11 cellular contexts compared by ENCODE assay signal in genomic region chr12:93020225-93020997, GRCh38.
DNase-seq lines count a peak whose midpoint lies in the region; ATAC-seq and TF ChIP-seq lines count a peak whose summit lies in the region.
"Had no signal": no experiment of that assay in that cellular context is flagged by ENCODE, and none has a peak within 500 bp of the region (broad histone marks: within the 10 kb centered on the region; RNA-seq: fewer than 3 reads in every experiment).

No MANE protein-coding gene starts in this region.

- peak; percentile 50 to 53 for ATAC-seq in right cardiac atrium
- ATAC-seq in GM18505 (IDR thresholded peaks at IDR 0.05; ENCODE audit: unreplicated experiment): no peak
- no peak for ATAC-seq in GM18511 (IDR thresholded peaks at IDR 0.05; ENCODE audit: unreplicated experiment)
- ATAC-seq: SK-N-SH treated with all-trans-retinoic acid at 6 μM for 48 hours had no signal

- peaks cover 6% of the 10 kb centered on the region for H3K4me1 ChIP-seq in right cardiac atrium (ENCODE audit: control insufficient read depth, insufficient read depth, low read length)
- no peaks in the 10 kb centered on the region for H3K4me1 ChIP-seq in right atrium auricular region
- H3K4me1 ChIP-seq in mesodermal cell (ENCODE audit: control insufficient read depth, insufficient read depth, low read length, poor library complexity, severe bottlenecking): peaks cover 20% of the 10 kb centered on the region
- peaks cover 3% of the 10 kb centered on the region; the same call in 1 of the 2 replicates for H3K4me1 ChIP-seq in H9 (ENCODE audit: insufficient read depth, low read length)

- no peak overlapping the region for H3K27ac Mint-ChIP-seq in H9

- no peak overlapping the region for H2AK5ac ChIP-seq in H9 (ENCODE audit: insufficient read length, low read length)

- H3K79me2 ChIP-seq in H9 (ENCODE audit: insufficient read depth, low read length): no peaks in the 10 kb centered on the region

- no peak overlapping the region for H3K27ac ChIP-seq in right cardiac atrium (ENCODE audit: low read length)
- H3K27ac ChIP-seq in right atrium auricular region: no peak overlapping the region
- peak overlapping the region; percentile 52 for H3K27ac ChIP-seq in mesodermal cell (ENCODE audit: low read depth, low read length, severe bottlenecking)
- no peak overlapping the region for H3K27ac ChIP-seq in H9 (ENCODE audit: insufficient read length, low read depth, low read length)
- H3K27ac ChIP-seq: brain microvascular endothelial cell had no signal

- TF ChIP-seq CTCF in right atrium auricular region (IDR thresholded peaks at IDR 0.05) (no peak), H9 (conservative IDR thresholded peaks at IDR 0.05) (no peak)

- H2BK12ac ChIP-seq in H9 (ENCODE audit: insufficient read length, low read depth, low read length): no peak overlapping the region

- no peak overlapping the region for H2BK120ac ChIP-seq in H9 (ENCODE audit: low read depth, low read length, poor library complexity, severe bottlenecking)

- H3K4me3 ChIP-seq in right cardiac atrium (ENCODE audit: low read length) (no peak overlapping the region), right atrium auricular region (no peak overlapping the region), mesodermal cell (ENCODE audit: extremely low read depth, insufficient read depth, low read length, poor library complexity, severe bottlenecking) (no peak overlapping the region)

- TF ChIP-seq POLR2A in GM18505 (IDR thresholded peaks at IDR 0.05; ENCODE audit: borderline replicate concordance, extremely low read depth, insufficient read depth, insufficient read length): no peak

- 66% methylated on average over 8 of the region's 8 CpGs for WGBS in right cardiac atrium
- WGBS in mesodermal cell (ENCODE audit: insufficient coverage in 2 of 2), 2 experiments: 67 to 76% methylated on average over 3 to 6 of the region's 8 CpGs
- WGBS in H9 (ENCODE audit: extremely low coverage, insufficient read length, low lambda C conversion rate): no CpG with 5 or more reads among the region's 8 CpGs

- no peaks in the 10 kb centered on the region for H3K9me3 Mint-ChIP-seq in H9

- H3K18ac ChIP-seq in H9 (ENCODE audit: insufficient read length, low read depth, low read length): no peak overlapping the region

- no peak overlapping the region for H2BK15ac ChIP-seq in H9 (ENCODE audit: low read depth, low read length)

- intact Hi-C loops in right cardiac atrium (cut with DNase I): no loop called here

- no peaks in the 10 kb centered on the region for H3K27me3 ChIP-seq in right cardiac atrium (ENCODE audit: control insufficient read depth, insufficient read depth)
- no peaks in the 10 kb centered on the region for H3K27me3 ChIP-seq in right atrium auricular region
- no peaks in the 10 kb centered on the region for H3K27me3 ChIP-seq in H9 (ENCODE audit: insufficient read depth, low read length)
- H3K27me3 ChIP-seq: brain microvascular endothelial cell had no signal

- H3K36me3 ChIP-seq in right atrium auricular region (no peaks in the 10 kb centered on the region), mesodermal cell (ENCODE audit: control insufficient read depth, insufficient read depth, low read length) (no peaks in the 10 kb centered on the region)
- H3K36me3 ChIP-seq: brain microvascular endothelial cell had no signal

- H3K23ac ChIP-seq in H9 (ENCODE audit: insufficient read length, low read depth, low read length): no peak overlapping the region

- H3K4me2 ChIP-seq in H9 (ENCODE audit: insufficient read depth, insufficient read length, low read length): no peak overlapping the region

- no peaks in the 10 kb centered on the region for H3K36me3 Mint-ChIP-seq in H9 (ENCODE audit: insufficient read depth in 1 of 3, low read depth in 3 of 3)

- H3K79me1 ChIP-seq in H9 (ENCODE audit: insufficient read depth, low read depth, low read length, poor library complexity, severe bottlenecking): no peaks in the 10 kb centered on the region

- H3K14ac ChIP-seq in H9 (ENCODE audit: insufficient read depth, low read length): no peak overlapping the region

- no peak overlapping the region for H3K56ac ChIP-seq in H9 (ENCODE audit: insufficient read length, low read depth, low read length)

- no peak overlapping the region for H2BK5ac ChIP-seq in H9 (ENCODE audit: insufficient read length, low read length)

- no peak overlapping the region for H3T11ph ChIP-seq in H9 (ENCODE audit: low read length)

- no peak overlapping the region for H3K4ac ChIP-seq in H9 (ENCODE audit: low read depth, low read length)

- no peaks in the 10 kb centered on the region; the same call in 1 of the 2 replicates for H3K27me3 Mint-ChIP-seq in H9 (ENCODE audit: low read depth)

- H4K20me1 ChIP-seq in H9 (ENCODE audit: control insufficient read depth, insufficient read depth, insufficient read length): no peaks in the 10 kb centered on the region

- H3K23me2 ChIP-seq in H9 (ENCODE audit: insufficient read length, low read depth, low read length, poor library complexity, severe bottlenecking): no peaks in the 10 kb centered on the region

- H4K91ac ChIP-seq in H9 (ENCODE audit: insufficient read length, low read depth, low read length): no peak overlapping the region

- H3K9ac ChIP-seq in H9 (ENCODE audit: extremely low read depth, insufficient read length, low read length): no peak overlapping the region

- no peak overlapping the region for H2BK20ac ChIP-seq in H9 (ENCODE audit: low read depth, low read length, poor library complexity, severe bottlenecking)

- no peak overlapping the region for H4K8ac ChIP-seq in H9 (replicated peaks; ENCODE audit: insufficient read length, low read depth, low read length)

- H3K4me3 Mint-ChIP-seq in H9: no peak overlapping the region

- no peaks in the 10 kb centered on the region for H3K9me3 ChIP-seq in right cardiac atrium (ENCODE audit: control insufficient read depth, low read length)
- no peaks in the 10 kb centered on the region for H3K9me3 ChIP-seq in right atrium auricular region
- H3K9me3 ChIP-seq in mesodermal cell (ENCODE audit: control insufficient read depth, low read length): no peaks in the 10 kb centered on the region
- H3K9me3 ChIP-seq in H9 (ENCODE audit: control insufficient read depth, low read depth, low read length): no peaks in the 10 kb centered on the region

- H2AFZ ChIP-seq in H9 (ENCODE audit: low read length): no peak overlapping the region

- no peak overlapping the region for H4K5ac ChIP-seq in H9 (ENCODE audit: insufficient read length, low read depth, low read length)

- peaks cover 21 to 23% of the 10 kb centered on the region in 2 experiments for H3K4me1 Mint-ChIP-seq in H9

- DNase-seq in right cardiac atrium: no peak
- no peak for DNase-seq in right atrium auricular region (ENCODE audit: low spot score)
- DNase-seq in astrocyte of the hippocampus (ENCODE audit: low read depth, low spot score): peak; percentile 24
- no peak for DNase-seq in H9
- no peak for DNase-seq in nucleus accumbens (lab: John Stamatoyannopoulos, UW)
- DNase-seq: brain microvascular endothelial cell; stimulated activated CD4-positive, alpha-beta T cell treated with anti-CD3 and anti-CD28 coated beads, Interleukin-12 subunit alpha, Interleukin-12 subunit beta, amount 100 ng/mL, for 4 hours had no signal

Comparison
In these comparisons a context has a peak if more than half of its experiments do, and no peak if none do; other contexts are left out.
1. ATAC-seq: peak in right cardiac atrium (2 of 2); none in GM18505 (single experiment) and GM18511 (single experiment).